Comparison of ENCODE assay signal across 16 cellular contexts in the genomic region with DNA sequence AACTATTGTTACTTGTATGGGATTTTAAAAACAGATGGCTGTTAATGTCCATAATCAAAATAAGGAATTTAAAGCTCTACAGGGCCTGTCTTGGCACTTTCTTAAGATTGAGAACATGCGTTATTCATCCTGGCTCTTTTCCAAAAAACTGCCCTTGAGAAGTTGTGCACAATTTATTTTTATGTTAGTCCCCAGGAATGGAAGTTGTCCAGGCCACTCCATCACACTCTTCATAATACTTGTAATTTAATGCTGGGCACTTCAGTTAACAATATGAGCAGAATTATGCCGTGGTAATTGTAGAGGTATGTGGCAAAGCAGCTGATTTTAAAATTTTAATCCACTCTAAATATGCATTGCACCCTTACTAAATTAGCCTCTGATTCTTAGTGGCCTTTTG. TPM values are rescaled to one million over a fixed set of nuclear protein-coding genes. Genes with fewer than 3 reads are reported as not detected.
A peak's percentile ranks its signal among the peaks of the same experiment; 100 is the strongest.
DNase-seq lines count a peak whose midpoint lies in the region; ATAC-seq, FAIRE-seq and TF ChIP-seq lines count a peak whose summit lies in the region.
"Had no signal": no experiment of that assay in that cellular context is flagged by ENCODE, and none has a peak within 500 bp of the region (broad histone marks: within the 10 kb centered on the region; RNA-seq: fewer than 3 reads in every experiment).

No MANE protein-coding gene starts in this region.

- H3K9me3 ChIP-seq in lower lobe of right lung: no peaks in the 10 kb centered on the region
- H3K9me3 ChIP-seq: pancreas had no signal

- DNase-seq in DMS79 treated with DMSO at 0.1 percent for 48 hours (lab: John Stamatoyannopoulos, UW) (peak; percentile 93), NCI-H2029 treated with DMSO at 0.1 percent for 48 hours (lab: John Stamatoyannopoulos, UW) (peak; percentile 57), cardiac fibroblast (ENCODE audit: low read depth in 2 of 2) (peak; percentile 73 to 87), lower lobe of right lung (no peak), HTR-8/SVneo (ENCODE audit: insufficient read length, low spot score) (no peak), T-helper 1 cell (no peak)
- no peak for DNase-seq in natural killer cell treated with Interleukin-12 subunit alpha and Interleukin-12 subunit beta and Interleukin-15 and Interleukin-18, amount 100 ng/mL, for 72 hours (ENCODE audit: low spot score)
- DNase-seq: activated CD4-positive, alpha-beta memory T cell treated with anti-CD3 and anti-CD28 coated beads for 36 hours; amygdala; effector CD8-positive, alpha-beta T cell; kidney; NCI-H446 treated with DMSO at 0.1 percent for 48 hours; pancreas had no signal

- peaks cover 0 to 7% of the 10 kb centered on the region in 2 donors for H3K27me3 Mint-ChIP-seq in natural killer cell treated with Interleukin-12 subunit alpha and Interleukin-12 subunit beta and Interleukin-15 and Interleukin-18, amount 100 ng/mL, for 72 hours
- H3K27me3 Mint-ChIP-seq: activated CD4-positive, alpha-beta memory T cell treated with anti-CD3 and anti-CD28 coated beads for 36 hours had no signal

- no peak overlapping the region for H3K27ac Mint-ChIP-seq in natural killer cell treated with Interleukin-12 subunit alpha and Interleukin-12 subunit beta and Interleukin-15 and Interleukin-18, amount 100 ng/mL, for 72 hours
- H3K27ac Mint-ChIP-seq: activated CD4-positive, alpha-beta memory T cell treated with anti-CD3 and anti-CD28 coated beads for 36 hours; activated T-helper 1 cell treated with anti-CD3 and anti-CD28 coated beads, Interleukin-12 subunit alpha, Interleukin-12 subunit beta, Interleukin-2, Interleukin-4 antibody, amounts not matched to agents 30 ng/mL and 10 ng/mL and 1 ng/mL, durations not matched to agents 14 hours and 24 hours and 36 hours had no signal

- H3K27ac ChIP-seq in lower lobe of right lung: no peak overlapping the region
- H3K27ac ChIP-seq: pancreas had no signal

- FAIRE-seq in HTR-8/SVneo (lab: Jason Lieb, UNC): no peak
- FAIRE-seq: GM12878, kidney, pancreas had no signal

- no peaks in the 10 kb centered on the region for H3K9me3 Mint-ChIP-seq in natural killer cell treated with Interleukin-12 subunit alpha and Interleukin-12 subunit beta and Interleukin-15 and Interleukin-18, amount 100 ng/mL, for 72 hours
- H3K9me3 Mint-ChIP-seq: activated CD4-positive, alpha-beta memory T cell treated with anti-CD3 and anti-CD28 coated beads for 36 hours; activated T-helper 1 cell treated with anti-CD3 and anti-CD28 coated beads, Interleukin-12 subunit alpha, Interleukin-12 subunit beta, Interleukin-2, Interleukin-4 antibody, amounts not matched to agents 30 ng/mL and 10 ng/mL and 1 ng/mL, durations not matched to agents 14 hours and 24 hours and 36 hours had no signal

- ATAC-seq in lower lobe of right lung (peak; percentile 43 to 67), HG03095 (IDR thresholded peaks at IDR 0.05; ENCODE audit: unreplicated experiment) (no peak)
- no peak for ATAC-seq in natural killer cell treated with Interleukin-12 subunit alpha and Interleukin-12 subunit beta and Interleukin-15 and Interleukin-18, amount 100 ng/mL, for 72 hours
- ATAC-seq: GM12878, pancreas had no signal

- H3K4me1 Mint-ChIP-seq in natural killer cell treated with Interleukin-12 subunit alpha and Interleukin-12 subunit beta and Interleukin-15 and Interleukin-18, amount 100 ng/mL, for 72 hours (ENCODE audit: low read depth in 2 of 2): no peaks in the 10 kb centered on the region

- TF ChIP-seq CTCF in cardiac fibroblast (IDR thresholded peaks at IDR 0.05; ENCODE audit: low read depth, low read length) (no peak), lower lobe of right lung (IDR thresholded peaks at IDR 0.05) (no peak)

- no peaks in the 10 kb centered on the region for H3K36me3 Mint-ChIP-seq in natural killer cell treated with Interleukin-12 subunit alpha and Interleukin-12 subunit beta and Interleukin-15 and Interleukin-18, amount 100 ng/mL, for 72 hours
- H3K36me3 Mint-ChIP-seq: activated CD4-positive, alpha-beta memory T cell treated with anti-CD3 and anti-CD28 coated beads for 36 hours had no signal

- H3K4me1 ChIP-seq in lower lobe of right lung: peaks cover 9% of the 10 kb centered on the region
- H3K4me1 ChIP-seq: pancreas had no signal

- H3K27me3 ChIP-seq in lower lobe of right lung (ENCODE audit: low read depth): no peaks in the 10 kb centered on the region
- H3K27me3 ChIP-seq: pancreas had no signal

- H3K4me3 ChIP-seq in cardiac fibroblast (replicated peaks in 1 of 2; ENCODE audit: low read depth in 2 of 2, low read length in 2 of 2) (no peak overlapping the region), lower lobe of right lung (no peak overlapping the region)
- H3K4me3 ChIP-seq: GM12878, pancreas had no signal

- H3K36me3 ChIP-seq in lower lobe of right lung: peaks cover 29% of the 10 kb centered on the region

- H3K4me3 Mint-ChIP-seq in natural killer cell treated with Interleukin-12 subunit alpha and Interleukin-12 subunit beta and Interleukin-15 and Interleukin-18, amount 100 ng/mL, for 72 hours: no peak overlapping the region
- H3K4me3 Mint-ChIP-seq: activated CD4-positive, alpha-beta memory T cell treated with anti-CD3 and anti-CD28 coated beads for 36 hours; activated T-helper 1 cell treated with anti-CD3 and anti-CD28 coated beads, Interleukin-12 subunit alpha, Interleukin-12 subunit beta, Interleukin-2, Interleukin-4 antibody, amounts not matched to agents 30 ng/mL and 10 ng/mL and 1 ng/mL, durations not matched to agents 14 hours and 24 hours and 36 hours had no signal

- intact Hi-C loops in lower lobe of right lung (cut with DNase I): no loop called here

RNA-seq across cellular contexts. Expression of a gene that starts 51.8 kb away (rescaled TPM):
- total RNA-seq in lower lobe of right lung: 5.1 TPM
- under 1 TPM; 0.26 to 0.56 TPM for total RNA-seq in natural killer cell treated with Interleukin-12 subunit alpha and Interleukin-12 subunit beta and Interleukin-15 and Interleukin-18, amount 100 ng/mL, for 72 hours
- total RNA-seq: GM12878 had no signal

Comparison
In these comparisons a context has a peak if more than half of its experiments do, and no peak if none do; other contexts are left out.
1. DNase-seq: peak in DMS79 treated with DMSO at 0.1 percent for 48 hours (single experiment), NCI-H2029 treated with DMSO at 0.1 percent for 48 hours (single experiment) and cardiac fibroblast (2 of 2); none in lower lobe of right lung (single experiment), HTR-8/SVneo (single experiment), natural killer cell treated with Interleukin-12 subunit alpha and Interleukin-12 subunit beta and Interleukin-15 and Interleukin-18, amount 100 ng/mL, for 72 hours (single experiment) and T-helper 1 cell (0 of 5).
2. ATAC-seq: peak in lower lobe of right lung (2 of 2); none in natural killer cell treated with Interleukin-12 subunit alpha and Interleukin-12 subunit beta and Interleukin-15 and Interleukin-18, amount 100 ng/mL, for 72 hours (0 of 2) and HG03095 (single experiment).